ENCODE assay signal across 13 cellular contexts in the genomic region with DNA sequence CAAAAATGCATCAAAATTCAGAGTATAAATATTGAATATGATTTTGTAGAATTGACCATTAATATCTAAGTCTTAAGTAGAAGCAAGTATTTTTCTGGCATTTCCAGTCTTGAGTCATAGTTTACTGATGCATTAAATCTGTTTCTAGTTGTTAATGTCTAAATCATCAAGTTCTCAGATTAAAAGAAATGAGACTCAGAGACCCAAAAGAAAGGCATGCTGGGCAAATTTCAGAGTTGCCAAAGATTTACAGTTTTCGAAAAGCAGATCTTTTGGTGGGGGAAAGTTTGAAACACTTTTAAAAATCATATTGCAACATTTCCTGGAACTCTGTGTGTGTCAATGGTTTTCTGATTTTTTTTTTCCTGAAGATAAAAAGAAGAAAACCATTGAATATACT.
A peak's percentile ranks its signal among the peaks of the same experiment; 100 is the strongest.
DNase-seq lines count a peak whose midpoint lies in the region; ATAC-seq and TF ChIP-seq lines count a peak whose summit lies in the region.
"Had no signal": no experiment of that assay in that cellular context is flagged by ENCODE, and none has a peak within 500 bp of the region (broad histone marks: within the 10 kb centered on the region; RNA-seq: fewer than 3 reads in every experiment).

No MANE protein-coding gene starts in this region.

- H3K9me1 ChIP-seq in IMR-90 (ENCODE audit: insufficient read depth, low read length): peaks cover 21% of the 10 kb centered on the region

- intact Hi-C loops in IMR-90 (cut with micrococcal nuclease): no loop called here

- H4K5ac ChIP-seq in IMR-90 (ENCODE audit: low read depth, low read length): peak overlapping the region; percentile 66

- H4K8ac ChIP-seq in IMR-90 (ENCODE audit: low read depth in 2 of 2, low read length in 2 of 2): peak overlapping the region; percentile 70 to 79; a peak in 2 of 4 replicates
- H4K8ac ChIP-seq in mesenchymal stem cell (ENCODE audit: low read length): no peak overlapping the region

- peaks cover 0 to 20% (median 4%) of the 10 kb centered on the region in 11 experiments; a peak in 7 of 22 replicates for H3K9me3 ChIP-seq in BLaER1 treated with 17β-estradiol and CSF1 and Interleukin-3, amounts not matched to agents 10 nM and 100 nM (replicated peaks in 1 of 11)
- no peaks in the 10 kb centered on the region for H3K9me3 ChIP-seq in IMR-90 (ENCODE audit: control insufficient read depth, insufficient read depth, low read length)
- no peaks in the 10 kb centered on the region for H3K9me3 ChIP-seq in mesenchymal stem cell (ENCODE audit: control insufficient read depth, low read length)
- H3K9me3 ChIP-seq in Peyer's patch: no peaks in the 10 kb centered on the region
- H3K9me3 ChIP-seq: testis had no signal

- peak overlapping the region in 8 of 11 experiments; percentile 6 to 84 (median 58); a peak in 16 of 22 replicates for H3K4me2 ChIP-seq in BLaER1 treated with 17β-estradiol and CSF1 and Interleukin-3, amounts not matched to agents 10 nM and 100 nM
- H3K4me2 ChIP-seq in IMR-90 (ENCODE audit: low read depth, low read length) (no peak overlapping the region), mesenchymal stem cell (ENCODE audit: low read length, poor library complexity, severe bottlenecking) (no peak overlapping the region)

- H2AK5ac ChIP-seq in IMR-90 (ENCODE audit: low read depth, low read length): no peak overlapping the region
- H2AK5ac ChIP-seq in mesenchymal stem cell (ENCODE audit: low read length, severe bottlenecking): no peak overlapping the region

- H2BK15ac ChIP-seq in IMR-90 (ENCODE audit: low read depth, low read length) (peak overlapping the region; percentile 27; the same call in 1 of the 3 replicates), mesenchymal stem cell (ENCODE audit: low read depth, poor library complexity, severe bottlenecking) (no peak overlapping the region)

- WGBS in IMR-90 (ENCODE audit: extremely low coverage in 2 of 2, insufficient read length in 1 of 2), 2 experiments: no CpG with 5 or more reads among the region's 1 CpG
- 57% methylated on average over 1 of the region's 1 CpG for WGBS in mesenchymal stem cell

- no peak for TF ChIP-seq CTCF in IMR-90 (conservative IDR thresholded peaks at IDR 0.05; ENCODE audit: low read depth, low read length)
- no peak for TF ChIP-seq CTCF in Peyer's patch (IDR thresholded peaks at IDR 0.05)

- no peaks in the 10 kb centered on the region for H3K27me3 ChIP-seq in BLaER1 treated with 17β-estradiol and CSF1 and Interleukin-3, amounts not matched to agents 10 nM and 100 nM
- H3K27me3 ChIP-seq in IMR-90 (ENCODE audit: control insufficient read depth, insufficient read depth, low read length): no peaks in the 10 kb centered on the region
- H3K27me3 ChIP-seq in mesenchymal stem cell (ENCODE audit: control insufficient read depth in 1 of 2, insufficient read depth in 1 of 2, low read length in 2 of 2): no peaks in the 10 kb centered on the region
- no peaks in the 10 kb centered on the region for H3K27me3 ChIP-seq in Peyer's patch
- H3K27me3 ChIP-seq: testis had no signal

- H3K79me1 ChIP-seq in IMR-90 (ENCODE audit: low read depth in 1 of 2, low read length in 2 of 2) (no peaks in the 10 kb centered on the region; a peak in 2 of 4 replicates), mesenchymal stem cell (replicated peaks; ENCODE audit: low read length, poor library complexity, severe bottlenecking) (no peaks in the 10 kb centered on the region)

- no peak overlapping the region for H2BK12ac ChIP-seq in mesenchymal stem cell (ENCODE audit: low read length in 2 of 2)

- H3K27ac ChIP-seq in BLaER1 treated with 17β-estradiol and CSF1 and Interleukin-3, amounts not matched to agents 10 nM and 100 nM: peak overlapping the region in 6 of 11 experiments; percentile 36 to 79 (median 71); a peak in 11 of 22 replicates
- peak overlapping the region; percentile 88; the same call in 1 of the 2 replicates for H3K27ac ChIP-seq in IMR-90 (ENCODE audit: insufficient read depth, low read length)
- H3K27ac ChIP-seq in mesenchymal stem cell (ENCODE audit: low read length, poor library complexity, severe bottlenecking): no peak overlapping the region
- H3K27ac ChIP-seq in Peyer's patch: no peak overlapping the region
- H3K27ac ChIP-seq: testis had no signal

- dilution Hi-C loops in IMR-90 (cut with HindIII; ENCODE audit: low sequenced_read_pairs, unreplicated experiment): no loop called here

- H2BK5ac ChIP-seq in IMR-90 (ENCODE audit: low read depth, low read length, poor library complexity, severe bottlenecking) (peak overlapping the region; percentile 71), mesenchymal stem cell (ENCODE audit: low read depth, low read length, poor library complexity, severe bottlenecking) (no peak overlapping the region)

- H3K36me3 ChIP-seq in BLaER1 treated with 17β-estradiol and CSF1 and Interleukin-3, amounts not matched to agents 10 nM and 100 nM: no peaks in the 10 kb centered on the region
- H3K36me3 ChIP-seq in IMR-90 (ENCODE audit: control insufficient read depth, insufficient read depth, low read length): no peaks in the 10 kb centered on the region
- H3K36me3 ChIP-seq in mesenchymal stem cell (ENCODE audit: control insufficient read depth in 1 of 2, insufficient read depth in 2 of 2, low read depth in 1 of 2, low read length in 2 of 2): no peaks in the 10 kb centered on the region
- no peaks in the 10 kb centered on the region for H3K36me3 ChIP-seq in Peyer's patch

- H3K14ac ChIP-seq in IMR-90 (replicated peaks; ENCODE audit: low read depth, low read length) (peak overlapping the region; percentile 85; the same call in 1 of the 2 replicates), mesenchymal stem cell (ENCODE audit: low read length in 2 of 2) (no peak overlapping the region)

- CTCF ChIA-PET in IMR-90 (lab: Yijun Ruan, JAX): no interaction called here

- no peak for ATAC-seq in IMR-90 (ENCODE audit: low read depth)

- DNase-seq in IMR-90 (peak; percentile 59), astrocyte of the hippocampus (ENCODE audit: low read depth, low spot score) (peak; percentile 35), mesenchymal stem cell (peak; percentile 67), NCI-H345 (lab: John Stamatoyannopoulos, UW) (no peak), NCI-H1092 (lab: John Stamatoyannopoulos, UW) (no peak), Peyer's patch (no peak)
- DNase-seq: activated CD4-positive, alpha-beta T cell treated with anti-CD3 and anti-CD28 coated beads, Interleukin-2, amount 50 U/mL, for 4 hours; mesendoderm; NCI-H1048; NCI-H446 treated with DMSO at 0.1 percent for 48 hours; T1000; testis had no signal

- no TSS peak for BruUV-seq in IMR-90 (replicated peaks; lab: Mats Ljungman, UMichigan)

- H3K4ac ChIP-seq in IMR-90 (ENCODE audit: low read depth, low read length): peak overlapping the region; percentile 59; the same call in 1 of the 2 replicates
- no peak overlapping the region for H3K4ac ChIP-seq in mesenchymal stem cell (ENCODE audit: low read depth in 1 of 2, low read length in 2 of 2)

- H3K4me3 ChIP-seq in BLaER1 treated with 17β-estradiol and CSF1 and Interleukin-3, amounts not matched to agents 10 nM and 100 nM: no peak overlapping the region
- no peak overlapping the region for H3K4me3 ChIP-seq in IMR-90 (ENCODE audit: insufficient read depth, low read depth, low read length)
- no peak overlapping the region for H3K4me3 ChIP-seq in mesenchymal stem cell (ENCODE audit: insufficient read depth in 1 of 2, low read depth in 1 of 2, low read length in 2 of 2)
- H3K4me3 ChIP-seq in Peyer's patch: no peak overlapping the region
- H3K4me3 ChIP-seq: testis had no signal

- TF ChIP-seq POLR2A in IMR-90 (IDR thresholded peaks at IDR 0.05; ENCODE audit: low read depth, low read length): no peak
- TF ChIP-seq POLR2A in Peyer's patch (IDR thresholded peaks at IDR 0.05): no peak

- H4K20me1 ChIP-seq in BLaER1 treated with 17β-estradiol and CSF1 and Interleukin-3, amounts not matched to agents 10 nM and 100 nM: no peaks in the 10 kb centered on the region
- H4K20me1 ChIP-seq in IMR-90 (ENCODE audit: insufficient read depth, low read length): no peaks in the 10 kb centered on the region

- no peak overlapping the region for H2AK9ac ChIP-seq in IMR-90 (replicated peaks; ENCODE audit: low read depth, low read length, poor library complexity)

- POLR2A ChIA-PET in IMR-90 (lab: Charles Lee; ENCODE audit: unreplicated experiment): no interaction called here

- H3K23ac ChIP-seq in IMR-90 (ENCODE audit: low read depth, low read length): peak overlapping the region; percentile 56; the same call in 1 of the 2 replicates
- H3K23ac ChIP-seq in mesenchymal stem cell (ENCODE audit: low read length in 2 of 2): no peak overlapping the region

- peak overlapping the region; percentile 81; the same call in 1 of the 2 replicates for H2BK20ac ChIP-seq in IMR-90 (ENCODE audit: low read depth, low read length)

- in situ Hi-C loops in IMR-90 (cut with MboI; ENCODE audit: low sequenced_read_pairs): no loop called here

- H2AFZ ChIP-seq in IMR-90 (replicated peaks; ENCODE audit: low read length, poor library complexity): no peak overlapping the region
- H2AFZ ChIP-seq in mesenchymal stem cell (ENCODE audit: low read depth, low read length): no peak overlapping the region

- no peak for TF ChIP-seq RAD21 in IMR-90 (IDR thresholded peaks at IDR 0.05; ENCODE audit: low read length)

- peaks cover 7 to 99% (median 39%) of the 10 kb centered on the region in 10 experiments for H3K4me1 ChIP-seq in BLaER1 treated with 17β-estradiol and CSF1 and Interleukin-3, amounts not matched to agents 10 nM and 100 nM
- H3K4me1 ChIP-seq in IMR-90 (ENCODE audit: control insufficient read depth, insufficient read depth, low read length) (peaks cover 31% of the 10 kb centered on the region), mesenchymal stem cell (ENCODE audit: control insufficient read depth, insufficient read depth, low read depth, low read length) (peaks cover 3% of the 10 kb centered on the region), Peyer's patch (no peaks in the 10 kb centered on the region)

- 0 out of 2 replicates have a peak overlapping the region, but pooled peaks have one; percentile 71 for H3K56ac ChIP-seq in IMR-90 (ENCODE audit: extremely low read depth, insufficient read depth, low read length)

- peak overlapping the region; percentile 90 for H2BK120ac ChIP-seq in IMR-90 (ENCODE audit: low read depth, low read length)
- H2BK120ac ChIP-seq in mesenchymal stem cell (ENCODE audit: low read depth, low read length): no peak overlapping the region

- peak overlapping the region; percentile 84 for H3K18ac ChIP-seq in IMR-90 (ENCODE audit: low read depth, low read length)
- no peak overlapping the region for H3K18ac ChIP-seq in mesenchymal stem cell (ENCODE audit: low read depth in 1 of 2, low read length in 2 of 2)

- peak overlapping the region in 4 of 11 experiments; percentile 28 to 55 (median 52); a peak in 4 of 22 replicates for H3K9ac ChIP-seq in BLaER1 treated with 17β-estradiol and CSF1 and Interleukin-3, amounts not matched to agents 10 nM and 100 nM
- H3K9ac ChIP-seq in IMR-90 (ENCODE audit: low read depth, low read length) (peak overlapping the region; percentile 50; the same call in 1 of the 2 replicates), mesenchymal stem cell (ENCODE audit: low read length) (peak overlapping the region; percentile 72)

- H4K91ac ChIP-seq in IMR-90 (ENCODE audit: insufficient read depth, low read depth, low read length): peak overlapping the region; percentile 93; the same call in 1 of the 2 replicates
- H4K91ac ChIP-seq in mesenchymal stem cell (ENCODE audit: low read length): no peak overlapping the region

TF ChIP-seq in IMR-90, 13 proteins besides CTCF, POLR2A, EP300 and RAD21 (continues in another document):
- peak; percentile 67 for TF ChIP-seq CEBPB (IDR thresholded peaks at IDR 0.05; ENCODE audit: low read depth, low read length)

Comparison
In these comparisons a context has a peak if more than half of its experiments do, and no peak if none do; other contexts are left out.
1. H3K27ac ChIP-seq: peak in BLaER1 treated with 17β-estradiol and CSF1 and Interleukin-3, amounts not matched to agents 10 nM and 100 nM (6 of 11) and IMR-90 (single experiment); none in mesenchymal stem cell (single experiment) and Peyer's patch (0 of 4).
2. H3K4me2 ChIP-seq: peak in BLaER1 treated with 17β-estradiol and CSF1 and Interleukin-3, amounts not matched to agents 10 nM and 100 nM (8 of 11); none in IMR-90 (single experiment) and mesenchymal stem cell (single experiment).
3. DNase-seq: peak in IMR-90 (single experiment), astrocyte of the hippocampus (single experiment) and mesenchymal stem cell (single experiment); none in NCI-H345 (single experiment), NCI-H1092 (single experiment) and Peyer's patch (0 of 3).